1 cellular context compared by ENCODE assay signal in the genomic region with DNA sequence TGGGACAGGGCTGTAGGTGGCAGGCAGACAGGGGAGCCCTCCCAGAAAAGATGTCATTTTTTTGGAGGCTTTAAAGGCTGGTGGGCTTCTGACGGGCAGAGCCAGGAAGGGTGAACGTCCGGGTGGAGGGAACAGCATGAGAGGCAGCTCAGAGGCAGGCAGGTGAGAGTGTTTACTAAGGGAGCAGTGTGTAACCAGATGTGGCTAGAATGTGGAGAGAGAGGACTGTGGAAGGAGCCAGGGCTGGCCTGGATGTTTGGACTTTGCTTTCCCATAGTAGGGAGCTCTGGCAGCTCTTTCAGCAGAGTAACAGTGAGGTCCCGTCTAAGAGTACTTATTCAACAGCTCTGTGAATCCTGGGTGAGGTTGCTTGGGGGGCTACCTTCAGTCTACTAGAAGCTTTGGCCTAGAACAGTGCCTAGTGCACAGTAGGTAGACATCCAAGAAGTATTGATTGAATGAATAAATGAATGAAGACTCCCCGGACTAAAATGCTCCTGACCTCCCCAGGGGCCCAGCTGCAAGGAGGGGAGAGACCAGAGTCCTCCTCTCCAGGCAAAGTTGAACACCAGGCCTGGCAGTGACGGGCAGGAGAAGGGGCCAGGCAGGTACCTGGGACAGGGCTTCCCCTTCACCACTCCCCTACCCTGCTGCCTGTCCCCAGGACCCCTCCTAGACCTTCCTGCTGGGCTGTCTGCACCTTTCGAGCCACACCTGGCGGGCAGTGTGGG.
A peak's percentile ranks its signal among the peaks of the same experiment; 100 is the strongest.
TF ChIP-seq lines count a peak whose summit lies in the region.

No MANE protein-coding gene starts in this region.

TF ChIP-seq in HepG2, 621 proteins besides CTCF, POLR2A, EP300 and RAD21 (continued from another document and continues in another):
- TF ChIP-seq, protein P1, sequence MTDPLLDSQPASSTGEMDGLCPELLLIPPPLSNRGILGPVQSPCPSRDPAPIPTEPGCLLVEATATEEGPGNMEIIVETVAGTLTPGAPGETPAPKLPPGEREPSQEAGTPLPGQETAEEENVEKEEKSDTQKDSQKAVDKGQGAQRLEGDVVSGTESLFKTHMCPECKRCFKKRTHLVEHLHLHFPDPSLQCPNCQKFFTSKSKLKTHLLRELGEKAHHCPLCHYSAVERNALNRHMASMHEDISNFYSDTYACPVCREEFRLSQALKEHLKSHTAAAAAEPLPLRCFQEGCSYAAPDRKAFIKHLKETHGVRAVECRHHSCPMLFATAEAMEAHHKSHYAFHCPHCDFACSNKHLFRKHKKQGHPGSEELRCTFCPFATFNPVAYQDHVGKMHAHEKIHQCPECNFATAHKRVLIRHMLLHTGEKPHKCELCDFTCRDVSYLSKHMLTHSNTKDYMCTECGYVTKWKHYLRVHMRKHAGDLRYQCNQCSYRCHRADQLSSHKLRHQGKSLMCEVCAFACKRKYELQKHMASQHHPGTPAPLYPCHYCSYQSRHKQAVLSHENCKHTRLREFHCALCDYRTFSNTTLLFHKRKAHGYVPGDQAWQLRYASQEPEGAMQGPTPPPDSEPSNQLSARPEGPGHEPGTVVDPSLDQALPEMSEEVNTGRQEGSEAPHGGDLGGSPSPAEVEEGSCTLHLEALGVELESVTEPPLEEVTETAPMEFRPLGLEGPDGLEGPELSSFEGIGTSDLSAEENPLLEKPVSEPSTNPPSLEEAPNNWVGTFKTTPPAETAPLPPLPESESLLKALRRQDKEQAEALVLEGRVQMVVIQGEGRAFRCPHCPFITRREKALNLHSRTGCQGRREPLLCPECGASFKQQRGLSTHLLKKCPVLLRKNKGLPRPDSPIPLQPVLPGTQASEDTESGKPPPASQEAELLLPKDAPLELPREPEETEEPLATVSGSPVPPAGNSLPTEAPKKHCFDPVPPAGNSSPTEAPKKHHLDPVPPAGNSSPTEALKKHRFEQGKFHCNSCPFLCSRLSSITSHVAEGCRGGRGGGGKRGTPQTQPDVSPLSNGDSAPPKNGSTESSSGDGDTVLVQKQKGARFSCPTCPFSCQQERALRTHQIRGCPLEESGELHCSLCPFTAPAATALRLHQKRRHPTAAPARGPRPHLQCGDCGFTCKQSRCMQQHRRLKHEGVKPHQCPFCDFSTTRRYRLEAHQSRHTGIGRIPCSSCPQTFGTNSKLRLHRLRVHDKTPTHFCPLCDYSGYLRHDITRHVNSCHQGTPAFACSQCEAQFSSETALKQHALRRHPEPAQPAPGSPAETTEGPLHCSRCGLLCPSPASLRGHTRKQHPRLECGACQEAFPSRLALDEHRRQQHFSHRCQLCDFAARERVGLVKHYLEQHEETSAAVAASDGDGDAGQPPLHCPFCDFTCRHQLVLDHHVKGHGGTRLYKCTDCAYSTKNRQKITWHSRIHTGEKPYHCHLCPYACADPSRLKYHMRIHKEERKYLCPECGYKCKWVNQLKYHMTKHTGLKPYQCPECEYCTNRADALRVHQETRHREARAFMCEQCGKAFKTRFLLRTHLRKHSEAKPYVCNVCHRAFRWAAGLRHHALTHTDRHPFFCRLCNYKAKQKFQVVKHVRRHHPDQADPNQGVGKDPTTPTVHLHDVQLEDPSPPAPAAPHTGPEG (CRISPR knock-in tag; IDR thresholded peaks at IDR 0.05) = no peak
- TF ChIP-seq SALL1 (CRISPR knock-in tag; IDR thresholded peaks at IDR 0.05) (peak; percentile 47; the same call in 1 of the 2 replicates), FOXC1 (CRISPR knock-in tag; IDR thresholded peaks at IDR 0.05; ENCODE audit: borderline replicate concordance) (no peak), ISX (CRISPR knock-in tag; conservative IDR thresholded peaks at IDR 0.05) (no peak), KDM3A (CRISPR knock-in tag; IDR thresholded peaks at IDR 0.05; ENCODE audit: low read depth) (no peak), KDM1A (CRISPR knock-in tag; IDR thresholded peaks at IDR 0.05) (peak; percentile 96), TBX2 (CRISPR knock-in tag; IDR thresholded peaks at IDR 0.05; ENCODE audit: borderline replicate concordance) (no peak), TEAD3 (CRISPR knock-in tag; optimal IDR thresholded peaks at IDR 0.05; ENCODE audit: borderline replicate concordance) (peak; percentile 70), SIN3A (IDR thresholded peaks at IDR 0.05; ENCODE audit: borderline replicate concordance, low read depth, low read length) (no peak), TSC22D2 (CRISPR knock-in tag; IDR thresholded peaks at IDR 0.05; ENCODE audit: borderline replicate concordance) (no peak), CHD2 (IDR thresholded peaks at IDR 0.05; ENCODE audit: low read depth, low read length) (no peak), MXI1 (IDR thresholded peaks at IDR 0.05; ENCODE audit: borderline replicate concordance, low read depth, low read length) (no peak), TOPORS (CRISPR knock-in tag; IDR thresholded peaks at IDR 0.05) (no peak), ZNF777 (CRISPR knock-in tag; IDR thresholded peaks at IDR 0.05) (peak; percentile 79), ZSCAN30 (CRISPR knock-in tag; IDR thresholded peaks at IDR 0.05) (no peak), ZNF749 (CRISPR knock-in tag; IDR thresholded peaks at IDR 0.05; ENCODE audit: borderline replicate concordance) (no peak), POLR2AphosphoS2 (IDR thresholded peaks at IDR 0.05; ENCODE audit: low read depth, low read length) (no peak), NR2F1 (CRISPR knock-in tag; IDR thresholded peaks at IDR 0.05) (no peak), ONECUT2 (CRISPR knock-in tag; IDR thresholded peaks at IDR 0.05) (no peak)
- TF ChIP-seq, protein P2, sequence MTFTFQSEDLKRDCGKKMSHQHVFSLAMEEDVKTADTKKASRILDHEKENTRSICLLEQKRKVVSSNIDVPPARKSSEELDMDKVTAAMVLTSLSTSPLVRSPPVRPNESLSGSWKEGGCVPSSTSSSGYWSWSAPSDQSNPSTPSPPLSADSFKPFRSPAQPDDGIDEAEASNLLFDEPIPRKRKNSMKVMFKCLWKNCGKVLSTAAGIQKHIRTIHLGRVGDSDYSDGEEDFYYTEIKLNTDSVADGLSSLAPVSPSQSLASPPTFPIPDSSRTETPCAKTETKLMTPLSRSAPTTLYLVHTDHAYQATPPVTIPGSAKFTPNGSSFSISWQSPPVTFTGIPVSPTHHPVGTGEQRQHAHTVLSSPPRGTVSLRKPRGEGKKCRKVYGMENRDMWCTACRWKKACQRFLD (CRISPR knock-in tag; IDR thresholded peaks at IDR 0.05; ENCODE audit: borderline replicate concordance) = no peak
- TF ChIP-seq, protein P3, sequence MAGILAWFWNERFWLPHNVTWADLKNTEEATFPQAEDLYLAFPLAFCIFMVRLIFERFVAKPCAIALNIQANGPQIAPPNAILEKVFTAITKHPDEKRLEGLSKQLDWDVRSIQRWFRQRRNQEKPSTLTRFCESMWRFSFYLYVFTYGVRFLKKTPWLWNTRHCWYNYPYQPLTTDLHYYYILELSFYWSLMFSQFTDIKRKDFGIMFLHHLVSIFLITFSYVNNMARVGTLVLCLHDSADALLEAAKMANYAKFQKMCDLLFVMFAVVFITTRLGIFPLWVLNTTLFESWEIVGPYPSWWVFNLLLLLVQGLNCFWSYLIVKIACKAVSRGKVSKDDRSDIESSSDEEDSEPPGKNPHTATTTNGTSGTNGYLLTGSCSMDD (CRISPR knock-in tag; IDR thresholded peaks at IDR 0.05) = no peak
- TF ChIP-seq, protein P4, sequence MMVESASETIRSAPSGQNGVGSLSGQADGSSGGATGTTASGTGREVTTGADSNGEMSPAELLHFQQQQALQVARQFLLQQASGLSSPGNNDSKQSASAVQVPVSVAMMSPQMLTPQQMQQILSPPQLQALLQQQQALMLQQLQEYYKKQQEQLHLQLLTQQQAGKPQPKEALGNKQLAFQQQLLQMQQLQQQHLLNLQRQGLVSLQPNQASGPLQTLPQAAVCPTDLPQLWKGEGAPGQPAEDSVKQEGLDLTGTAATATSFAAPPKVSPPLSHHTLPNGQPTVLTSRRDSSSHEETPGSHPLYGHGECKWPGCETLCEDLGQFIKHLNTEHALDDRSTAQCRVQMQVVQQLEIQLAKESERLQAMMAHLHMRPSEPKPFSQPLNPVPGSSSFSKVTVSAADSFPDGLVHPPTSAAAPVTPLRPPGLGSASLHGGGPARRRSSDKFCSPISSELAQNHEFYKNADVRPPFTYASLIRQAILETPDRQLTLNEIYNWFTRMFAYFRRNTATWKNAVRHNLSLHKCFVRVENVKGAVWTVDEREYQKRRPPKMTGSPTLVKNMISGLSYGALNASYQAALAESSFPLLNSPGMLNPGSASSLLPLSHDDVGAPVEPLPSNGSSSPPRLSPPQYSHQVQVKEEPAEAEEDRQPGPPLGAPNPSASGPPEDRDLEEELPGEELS (CRISPR knock-in tag; IDR thresholded peaks at IDR 0.05) = peak; percentile 70
- TF ChIP-seq, protein P5, sequence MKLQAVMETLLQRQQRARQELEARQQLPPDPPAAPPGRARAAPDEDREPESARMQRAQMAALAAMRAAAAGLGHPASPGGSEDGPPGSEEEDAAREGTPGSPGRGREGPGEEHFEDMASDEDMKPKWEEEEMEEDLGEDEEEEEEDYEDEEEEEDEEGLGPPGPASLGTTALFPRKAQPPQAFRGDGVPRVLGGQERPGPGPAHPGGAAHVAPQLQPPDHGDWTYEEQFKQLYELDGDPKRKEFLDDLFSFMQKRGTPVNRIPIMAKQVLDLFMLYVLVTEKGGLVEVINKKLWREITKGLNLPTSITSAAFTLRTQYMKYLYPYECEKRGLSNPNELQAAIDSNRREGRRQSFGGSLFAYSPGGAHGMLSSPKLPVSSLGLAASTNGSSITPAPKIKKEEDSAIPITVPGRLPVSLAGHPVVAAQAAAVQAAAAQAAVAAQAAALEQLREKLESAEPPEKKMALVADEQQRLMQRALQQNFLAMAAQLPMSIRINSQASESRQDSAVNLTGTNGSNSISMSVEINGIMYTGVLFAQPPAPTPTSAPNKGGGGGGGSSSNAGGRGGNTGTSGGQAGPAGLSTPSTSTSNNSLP (IDR thresholded peaks at IDR 0.05; ENCODE audit: low read depth, low read length) = no peak
- TF ChIP-seq, protein P6, sequence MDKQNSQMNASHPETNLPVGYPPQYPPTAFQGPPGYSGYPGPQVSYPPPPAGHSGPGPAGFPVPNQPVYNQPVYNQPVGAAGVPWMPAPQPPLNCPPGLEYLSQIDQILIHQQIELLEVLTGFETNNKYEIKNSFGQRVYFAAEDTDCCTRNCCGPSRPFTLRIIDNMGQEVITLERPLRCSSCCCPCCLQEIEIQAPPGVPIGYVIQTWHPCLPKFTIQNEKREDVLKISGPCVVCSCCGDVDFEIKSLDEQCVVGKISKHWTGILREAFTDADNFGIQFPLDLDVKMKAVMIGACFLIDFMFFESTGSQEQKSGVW (CRISPR knock-in tag; IDR thresholded peaks at IDR 0.05; ENCODE audit: borderline replicate concordance) = no peak
- TF ChIP-seq, protein P7, sequence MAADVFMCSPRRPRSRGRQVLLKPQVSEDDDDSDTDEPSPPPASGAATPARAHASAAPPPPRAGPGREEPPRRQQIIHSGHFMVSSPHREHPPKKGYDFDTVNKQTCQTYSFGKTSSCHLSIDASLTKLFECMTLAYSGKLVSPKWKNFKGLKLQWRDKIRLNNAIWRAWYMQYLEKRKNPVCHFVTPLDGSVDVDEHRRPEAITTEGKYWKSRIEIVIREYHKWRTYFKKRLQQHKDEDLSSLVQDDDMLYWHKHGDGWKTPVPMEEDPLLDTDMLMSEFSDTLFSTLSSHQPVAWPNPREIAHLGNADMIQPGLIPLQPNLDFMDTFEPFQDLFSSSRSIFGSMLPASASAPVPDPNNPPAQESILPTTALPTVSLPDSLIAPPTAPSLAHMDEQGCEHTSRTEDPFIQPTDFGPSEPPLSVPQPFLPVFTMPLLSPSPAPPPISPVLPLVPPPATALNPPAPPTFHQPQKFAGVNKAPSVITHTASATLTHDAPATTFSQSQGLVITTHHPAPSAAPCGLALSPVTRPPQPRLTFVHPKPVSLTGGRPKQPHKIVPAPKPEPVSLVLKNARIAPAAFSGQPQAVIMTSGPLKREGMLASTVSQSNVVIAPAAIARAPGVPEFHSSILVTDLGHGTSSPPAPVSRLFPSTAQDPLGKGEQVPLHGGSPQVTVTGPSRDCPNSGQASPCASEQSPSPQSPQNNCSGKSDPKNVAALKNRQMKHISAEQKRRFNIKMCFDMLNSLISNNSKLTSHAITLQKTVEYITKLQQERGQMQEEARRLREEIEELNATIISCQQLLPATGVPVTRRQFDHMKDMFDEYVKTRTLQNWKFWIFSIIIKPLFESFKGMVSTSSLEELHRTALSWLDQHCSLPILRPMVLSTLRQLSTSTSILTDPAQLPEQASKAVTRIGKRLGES (CRISPR knock-in tag; IDR thresholded peaks at IDR 0.05; ENCODE audit: borderline replicate concordance) = no peak
- TF ChIP-seq, protein P8, sequence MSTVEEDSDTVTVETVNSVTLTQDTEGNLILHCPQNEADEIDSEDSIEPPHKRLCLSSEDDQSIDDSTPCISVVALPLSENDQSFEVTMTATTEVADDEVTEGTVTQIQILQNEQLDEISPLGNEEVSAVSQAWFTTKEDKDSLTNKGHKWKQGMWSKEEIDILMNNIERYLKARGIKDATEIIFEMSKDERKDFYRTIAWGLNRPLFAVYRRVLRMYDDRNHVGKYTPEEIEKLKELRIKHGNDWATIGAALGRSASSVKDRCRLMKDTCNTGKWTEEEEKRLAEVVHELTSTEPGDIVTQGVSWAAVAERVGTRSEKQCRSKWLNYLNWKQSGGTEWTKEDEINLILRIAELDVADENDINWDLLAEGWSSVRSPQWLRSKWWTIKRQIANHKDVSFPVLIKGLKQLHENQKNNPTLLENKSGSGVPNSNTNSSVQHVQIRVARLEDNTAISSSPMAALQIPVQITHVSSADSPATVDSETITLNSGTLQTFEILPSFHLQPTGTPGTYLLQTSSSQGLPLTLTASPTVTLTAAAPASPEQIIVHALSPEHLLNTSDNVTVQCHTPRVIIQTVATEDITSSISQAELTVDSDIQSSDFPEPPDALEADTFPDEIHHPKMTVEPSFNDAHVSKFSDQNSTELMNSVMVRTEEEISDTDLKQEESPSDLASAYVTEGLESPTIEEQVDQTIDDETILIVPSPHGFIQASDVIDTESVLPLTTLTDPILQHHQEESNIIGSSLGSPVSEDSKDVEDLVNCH (CRISPR knock-in tag; IDR thresholded peaks at IDR 0.05) = no peak
- TF ChIP-seq, protein P9, sequence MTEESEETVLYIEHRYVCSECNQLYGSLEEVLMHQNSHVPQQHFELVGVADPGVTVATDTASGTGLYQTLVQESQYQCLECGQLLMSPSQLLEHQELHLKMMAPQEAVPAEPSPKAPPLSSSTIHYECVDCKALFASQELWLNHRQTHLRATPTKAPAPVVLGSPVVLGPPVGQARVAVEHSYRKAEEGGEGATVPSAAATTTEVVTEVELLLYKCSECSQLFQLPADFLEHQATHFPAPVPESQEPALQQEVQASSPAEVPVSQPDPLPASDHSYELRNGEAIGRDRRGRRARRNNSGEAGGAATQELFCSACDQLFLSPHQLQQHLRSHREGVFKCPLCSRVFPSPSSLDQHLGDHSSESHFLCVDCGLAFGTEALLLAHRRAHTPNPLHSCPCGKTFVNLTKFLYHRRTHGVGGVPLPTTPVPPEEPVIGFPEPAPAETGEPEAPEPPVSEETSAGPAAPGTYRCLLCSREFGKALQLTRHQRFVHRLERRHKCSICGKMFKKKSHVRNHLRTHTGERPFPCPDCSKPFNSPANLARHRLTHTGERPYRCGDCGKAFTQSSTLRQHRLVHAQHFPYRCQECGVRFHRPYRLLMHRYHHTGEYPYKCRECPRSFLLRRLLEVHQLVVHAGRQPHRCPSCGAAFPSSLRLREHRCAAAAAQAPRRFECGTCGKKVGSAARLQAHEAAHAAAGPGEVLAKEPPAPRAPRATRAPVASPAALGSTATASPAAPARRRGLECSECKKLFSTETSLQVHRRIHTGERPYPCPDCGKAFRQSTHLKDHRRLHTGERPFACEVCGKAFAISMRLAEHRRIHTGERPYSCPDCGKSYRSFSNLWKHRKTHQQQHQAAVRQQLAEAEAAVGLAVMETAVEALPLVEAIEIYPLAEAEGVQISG (CRISPR knock-in tag; IDR thresholded peaks at IDR 0.05) = peak; percentile 59
- TF ChIP-seq, protein P10, sequence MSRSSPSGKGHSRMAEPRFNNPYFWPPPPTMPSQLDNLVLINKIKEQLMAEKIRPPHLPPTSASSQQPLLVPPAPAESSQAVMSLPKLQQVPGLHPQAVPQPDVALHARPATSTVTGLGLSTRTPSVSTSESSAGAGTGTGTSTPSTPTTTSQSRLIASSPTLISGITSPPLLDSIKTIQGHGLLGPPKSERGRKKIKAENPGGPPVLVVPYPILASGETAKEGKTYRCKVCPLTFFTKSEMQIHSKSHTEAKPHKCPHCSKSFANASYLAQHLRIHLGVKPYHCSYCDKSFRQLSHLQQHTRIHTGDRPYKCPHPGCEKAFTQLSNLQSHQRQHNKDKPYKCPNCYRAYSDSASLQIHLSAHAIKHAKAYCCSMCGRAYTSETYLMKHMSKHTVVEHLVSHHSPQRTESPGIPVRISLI (CRISPR knock-in tag; IDR thresholded peaks at IDR 0.05; ENCODE audit: borderline replicate concordance) = no peak
